Comparison of ENCODE assay signal across 1 cellular context in genomic region chr19:16661480-16662034, GRCh38.
TF ChIP-seq lines count a peak whose summit lies in the region.

No MANE protein-coding gene starts in this region.

TF ChIP-seq in HEK293, 187 proteins besides CTCF, POLR2A, EP300 and RAD21 (continued from another document):
- TF ChIP-seq ZNF704 (tag by site-specific recombination; IDR thresholded peaks at IDR 0.05): no peak
- no peak for TF ChIP-seq ZNF501 (tag by site-specific recombination; IDR thresholded peaks at IDR 0.05)
- TF ChIP-seq ZNF391 (tag by site-specific recombination; IDR thresholded peaks at IDR 0.05; ENCODE audit: borderline replicate concordance, low read depth): 0 out of 2 replicates have a peak, but pooled peaks have one; percentile 20
- no peak for TF ChIP-seq ZNF239 (tag by site-specific recombination; IDR thresholded peaks at IDR 0.05)
- TF ChIP-seq ZNF398 (tag by site-specific recombination; IDR thresholded peaks at IDR 0.05): peak; percentile 88
- TF ChIP-seq ZNF341 (tag by site-specific recombination; IDR thresholded peaks at IDR 0.05; ENCODE audit: low read depth): no peak
- no peak for TF ChIP-seq ZNF701 (tag by site-specific recombination; IDR thresholded peaks at IDR 0.05)
- 0 out of 2 replicates have a peak, but pooled peaks have one; percentile 18 for TF ChIP-seq ZNF837 (tag by site-specific recombination; IDR thresholded peaks at IDR 0.05)
- TF ChIP-seq ZBTB26 (tag by site-specific recombination; optimal IDR thresholded peaks at IDR 0.05): peak; percentile 59
- TF ChIP-seq BCL11B (tag by site-specific recombination; IDR thresholded peaks at IDR 0.05; ENCODE audit: low read depth): peak; percentile 66; the same call in 1 of the 2 replicates
- 0 out of 2 replicates have a peak, but pooled peaks have one; percentile 28 for TF ChIP-seq ZBTB7A (tag by site-specific recombination; IDR thresholded peaks at IDR 0.05; ENCODE audit: low read depth)
- TF ChIP-seq ZBTB20 (tag by site-specific recombination; IDR thresholded peaks at IDR 0.05): peak; percentile 15; the same call in 1 of the 2 replicates
- peak; percentile 62; the same call in 1 of the 2 replicates for TF ChIP-seq ZEB2 (tag by site-specific recombination; IDR thresholded peaks at IDR 0.05)
- TF ChIP-seq GLIS1 (tag by site-specific recombination; IDR thresholded peaks at IDR 0.05): peak; percentile 48; the same call in 1 of the 2 replicates
- peak; percentile 81 for TF ChIP-seq GLIS2 (tag by site-specific recombination; IDR thresholded peaks at IDR 0.05)
- TF ChIP-seq ZSCAN5A (tag by site-specific recombination; IDR thresholded peaks at IDR 0.05): 0 out of 2 replicates have a peak, but pooled peaks have one; percentile 34
- TF ChIP-seq GLI4 (tag by site-specific recombination; IDR thresholded peaks at IDR 0.05): 0 out of 2 replicates have a peak, but pooled peaks have one; percentile 32
- TF ChIP-seq SCRT2 (tag by site-specific recombination; IDR thresholded peaks at IDR 0.05): no peak
- TF ChIP-seq BCL11A (tag by site-specific recombination; IDR thresholded peaks at IDR 0.05; ENCODE audit: low read depth): 0 out of 2 replicates have a peak, but pooled peaks have one; percentile 43
- TF ChIP-seq HIC1 (tag by site-specific recombination; IDR thresholded peaks at IDR 0.05): 0 out of 2 replicates have a peak, but pooled peaks have one; percentile 23
- TF ChIP-seq PATZ1 (tag by site-specific recombination; IDR thresholded peaks at IDR 0.05): peak; percentile 86
- TF ChIP-seq KLF9 (tag by site-specific recombination; IDR thresholded peaks at IDR 0.05; ENCODE audit: low read depth): peak; percentile 28; the same call in 1 of the 2 replicates
